ENCODE assay signal across 8 cellular contexts in the genomic region with DNA sequence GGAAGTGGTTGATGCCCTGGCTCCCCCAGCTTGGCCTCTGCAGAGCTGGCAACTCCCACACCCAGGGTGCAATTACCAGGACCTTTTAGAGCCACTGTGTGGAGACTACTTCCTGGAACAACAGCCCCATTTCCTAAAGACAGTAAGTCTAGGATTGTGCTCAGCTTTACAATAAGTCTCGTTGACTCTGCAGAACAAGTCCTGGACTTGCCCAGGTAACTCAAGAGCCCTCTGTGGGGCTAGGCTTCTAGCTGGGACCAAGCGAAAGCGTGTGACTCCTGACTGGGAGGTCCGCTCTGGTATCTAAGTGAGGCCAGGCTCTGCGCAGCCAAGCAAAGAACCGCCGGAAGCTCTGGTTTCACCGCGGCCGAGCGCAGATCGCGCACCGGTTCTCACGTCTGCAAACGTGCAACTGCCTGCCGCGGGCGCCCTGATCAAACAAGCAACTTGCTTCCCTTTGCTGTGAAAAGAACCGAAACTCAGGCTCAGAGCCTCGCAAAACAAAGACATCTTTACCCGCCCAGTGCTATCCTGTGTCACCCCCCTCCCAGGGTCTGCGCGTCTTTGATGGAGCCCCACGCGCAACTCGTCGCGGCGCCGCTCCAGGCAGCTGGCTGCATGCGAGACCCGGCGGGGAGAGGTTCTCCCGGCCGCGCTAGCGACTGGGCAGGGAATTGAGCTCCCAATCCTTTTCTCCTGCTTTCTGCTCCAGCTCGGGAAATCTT. TPM values are rescaled to one million over a fixed set of nuclear protein-coding genes. Genes with fewer than 3 reads are reported as not detected.
DNase-seq lines count a peak whose midpoint lies in the region; ATAC-seq and TF ChIP-seq lines count a peak whose summit lies in the region.

No MANE protein-coding gene starts in this region.

- no peak for TF ChIP-seq CTCF in hepatocyte (IDR thresholded peaks at IDR 0.05; ENCODE audit: poor library complexity)
- TF ChIP-seq CTCF in smooth muscle cell (IDR thresholded peaks at IDR 0.05; ENCODE audit: borderline replicate concordance, insufficient read depth, poor library complexity, severe bottlenecking) = no peak
- no peak for TF ChIP-seq CTCF in PC-3 (conservative IDR thresholded peaks at IDR 0.05; ENCODE audit: low read depth, low read length)

- no peaks in the 10 kb centered on the region for H3K27me3 ChIP-seq in BLaER1
- H3K27me3 ChIP-seq in hepatocyte = no peaks in the 10 kb centered on the region
- no peaks in the 10 kb centered on the region for H3K27me3 ChIP-seq in smooth muscle cell (ENCODE audit: low read depth)
- H3K27me3 ChIP-seq in PC-3 (ENCODE audit: low read length) = no peaks in the 10 kb centered on the region

- no TSS peak for BruUV-seq in PC-3 (replicated peaks; lab: Mats Ljungman, UMichigan)

- peak; percentile 79 for ATAC-seq in GM18873 (IDR thresholded peaks at IDR 0.05; ENCODE audit: low FRiP score, unreplicated experiment)
- peak; percentile 71 for ATAC-seq in HG03060 (IDR thresholded peaks at IDR 0.05; ENCODE audit: low read depth, unreplicated experiment)
- ATAC-seq in activated T-helper 17 cell treated with anti-CD3 and anti-CD28 coated beads, Interleukin-2, amount 50 U/mL, for 72 hours (replicated peaks) = peak; percentile 70
- ATAC-seq in PC-3 = no peak

- H3K9ac ChIP-seq in BLaER1 (peak overlapping the region; percentile 85), smooth muscle cell (ENCODE audit: low read depth) (no peak overlapping the region), PC-3 (ENCODE audit: low read length) (no peak overlapping the region)

- H3K4me1 Mint-ChIP-seq in activated T-helper 17 cell treated with anti-CD3 and anti-CD28 coated beads, Interleukin-2, amount 50 U/mL, for 72 hours = no peaks in the 10 kb centered on the region

- peaks cover 7% of the 10 kb centered on the region for H3F3A ChIP-seq in smooth muscle cell (ENCODE audit: low read depth)
- H3F3A ChIP-seq in PC-3 (ENCODE audit: low read length, unreplicated experiment) = no peaks in the 10 kb centered on the region

- H3K4me3 Mint-ChIP-seq in activated T-helper 17 cell treated with anti-CD3 and anti-CD28 coated beads, Interleukin-2, amount 50 U/mL, for 72 hours = peak overlapping the region; percentile 50

- H3K79me2 ChIP-seq in hepatocyte = peaks cover 2% of the 10 kb centered on the region
- H3K79me2 ChIP-seq in smooth muscle cell (ENCODE audit: low read depth) = peaks cover 3% of the 10 kb centered on the region
- H3K79me2 ChIP-seq in PC-3 (ENCODE audit: low read length) = peaks cover 5% of the 10 kb centered on the region

- H2AFZ ChIP-seq in hepatocyte (peak overlapping the region; percentile 43), smooth muscle cell (ENCODE audit: low read depth) (peak overlapping the region; percentile 88), PC-3 (ENCODE audit: low read length) (no peak overlapping the region)

- H3K36me3 Mint-ChIP-seq in activated T-helper 17 cell treated with anti-CD3 and anti-CD28 coated beads, Interleukin-2, amount 50 U/mL, for 72 hours (ENCODE audit: low read depth) = no peaks in the 10 kb centered on the region

- H3K27me3 Mint-ChIP-seq in activated T-helper 17 cell treated with anti-CD3 and anti-CD28 coated beads, Interleukin-2, amount 50 U/mL, for 72 hours = peaks cover 30% of the 10 kb centered on the region

- peak overlapping the region; percentile 96 for H3K27ac ChIP-seq in BLaER1
- H3K27ac ChIP-seq in hepatocyte = peak overlapping the region; percentile 45
- H3K27ac ChIP-seq in smooth muscle cell (ENCODE audit: low read depth) = peak overlapping the region; percentile 19
- no peak overlapping the region for H3K27ac ChIP-seq in PC-3 (ENCODE audit: low read length)

- H4K20me1 ChIP-seq in BLaER1 (no peaks in the 10 kb centered on the region), hepatocyte (ENCODE audit: insufficient read depth, poor library complexity, severe bottlenecking) (no peaks in the 10 kb centered on the region), smooth muscle cell (ENCODE audit: low read depth) (no peaks in the 10 kb centered on the region), PC-3 (ENCODE audit: low read length) (no peaks in the 10 kb centered on the region)

- H3K4me2 ChIP-seq in BLaER1 (peak overlapping the region; percentile 96), hepatocyte (peak overlapping the region; percentile 77), smooth muscle cell (peak overlapping the region; percentile 78), PC-3 (ENCODE audit: low read length) (no peak overlapping the region)

- H3K36me3 ChIP-seq in BLaER1 = no peaks in the 10 kb centered on the region
- H3K36me3 ChIP-seq in hepatocyte (replicated peaks; ENCODE audit: insufficient read depth, low read depth) = no peaks in the 10 kb centered on the region
- H3K36me3 ChIP-seq in smooth muscle cell (ENCODE audit: low read depth) = no peaks in the 10 kb centered on the region
- no peaks in the 10 kb centered on the region for H3K36me3 ChIP-seq in PC-3 (ENCODE audit: low read depth, low read length)

- H3K4me3 ChIP-seq in BLaER1 = peak overlapping the region; percentile 61
- H3K4me3 ChIP-seq in hepatocyte = no peak overlapping the region
- peak overlapping the region; percentile 35 for H3K4me3 ChIP-seq in smooth muscle cell
- H3K4me3 ChIP-seq in PC-3 (ENCODE audit: low read length) = no peak overlapping the region

- H3K9me3 Mint-ChIP-seq in activated T-helper 17 cell treated with anti-CD3 and anti-CD28 coated beads, Interleukin-2, amount 50 U/mL, for 72 hours = no peaks in the 10 kb centered on the region

- H3K9me2 ChIP-seq in hepatocyte (replicated peaks; ENCODE audit: insufficient read depth) (no peaks in the 10 kb centered on the region), PC-3 (replicated peaks; ENCODE audit: low read length) (no peaks in the 10 kb centered on the region)

- peak; percentile 22 for DNase-seq in NCI-H2227 treated with DMSO at 0.1 percent for 48 hours (lab: John Stamatoyannopoulos, UW)
- DNase-seq in hepatocyte (ENCODE audit: low spot score) = peak; percentile 64
- DNase-seq in smooth muscle cell (lab: John Stamatoyannopoulos, UW; ENCODE audit: unreplicated experiment) = no peak
- no peak for DNase-seq in PC-3

- H3K9me3 ChIP-seq in BLaER1 (no peaks in the 10 kb centered on the region), hepatocyte (ENCODE audit: low read depth) (no peaks in the 10 kb centered on the region), smooth muscle cell (replicated peaks; ENCODE audit: low read depth) (no peaks in the 10 kb centered on the region), PC-3 (ENCODE audit: low read length) (no peaks in the 10 kb centered on the region)

- POLR2A ChIA-PET in PC-3 (lab: Charles Lee; ENCODE audit: unreplicated experiment) = no interaction called here

- intact Hi-C loops in PC-3 (cut with micrococcal nuclease) = no loop called here

- H3K4me1 ChIP-seq in BLaER1 = peaks cover 67% of the 10 kb centered on the region
- no peaks in the 10 kb centered on the region for H3K4me1 ChIP-seq in hepatocyte (ENCODE audit: insufficient read depth)
- H3K4me1 ChIP-seq in smooth muscle cell (ENCODE audit: low read depth) = peaks cover 6% of the 10 kb centered on the region
- H3K4me1 ChIP-seq in PC-3 (ENCODE audit: insufficient read depth, low read length) = no peaks in the 10 kb centered on the region; the same call in 1 of the 2 replicates

- WGBS in hepatocyte (ENCODE audit: low lambda C conversion rate, missing lambda C conversion rate) = 25% methylated on average over 39 of the region's 39 CpGs
- 17% methylated on average over 39 of the region's 39 CpGs for WGBS in smooth muscle cell (ENCODE audit: low lambda C conversion rate)

- CTCF ChIA-PET in PC-3 (lab: Charles Lee) = no interaction called here

- no peak overlapping the region for H3K27ac Mint-ChIP-seq in activated T-helper 17 cell treated with anti-CD3 and anti-CD28 coated beads, Interleukin-2, amount 50 U/mL, for 72 hours

RNA-seq across cellular contexts. Expression of a gene that starts 4.4 kb away (rescaled TPM):
- total RNA-seq in activated T-helper 17 cell treated with anti-CD3 and anti-CD28 coated beads, Interleukin-2, amount 50 U/mL, for 72 hours = 1 to 10 TPM in 1 of 2 donors, under 1 TPM in 1; 0.42 to 3.5 TPM
- total RNA-seq in hepatocyte (58.2 and 61.0 TPM in 2 replicates), smooth muscle cell (72.4 and 102 TPM in 2 replicates), PC-3 (2014; rRNA removed) (28.2 and 48.7 TPM in 2 replicates)
- polyA plus RNA-seq in hepatocyte (176 TPM in 2 replicates), smooth muscle cell (187 and 318 TPM in 2 replicates)

Comparison
In these comparisons a context has a peak if more than half of its experiments do, and no peak if none do; other contexts are left out.
1. H3K4me3 ChIP-seq: peak in BLaER1 (single experiment) and smooth muscle cell (single experiment); none in hepatocyte (single experiment) and PC-3 (single experiment).
2. DNase-seq: peak in NCI-H2227 treated with DMSO at 0.1 percent for 48 hours (single experiment) and hepatocyte (single experiment); none in smooth muscle cell (single experiment) and PC-3 (single experiment).